In genomic region chr15:52657338-52657737, GRCh38 we compare ENCODE assay signal across 13 cellular contexts. TPM values are rescaled to one million over a fixed set of nuclear protein-coding genes. Genes with fewer than 3 reads are reported as not detected.
A peak's percentile ranks its signal among the peaks of the same experiment; 100 is the strongest.
DNase-seq lines count a peak whose midpoint lies in the region; ATAC-seq and TF ChIP-seq lines count a peak whose summit lies in the region.
"Had no signal": no experiment of that assay in that cellular context is flagged by ENCODE, and none has a peak within 500 bp of the region (broad histone marks: within the 10 kb centered on the region; RNA-seq: fewer than 3 reads in every experiment).

No MANE protein-coding gene starts in this region.

- H3K4me1 ChIP-seq in tibial artery = peaks cover 0 to 62% (median 28%) of the 10 kb centered on the region in 4 donors
- H3K4me1 ChIP-seq in hepatocyte (ENCODE audit: insufficient read depth) = peaks cover 9% of the 10 kb centered on the region

- H3K9me2 ChIP-seq in hepatocyte (replicated peaks; ENCODE audit: insufficient read depth) = no peaks in the 10 kb centered on the region

- no peaks in the 10 kb centered on the region for H3K9me3 Mint-ChIP-seq in HFFc6
- no peaks in the 10 kb centered on the region for H3K9me3 Mint-ChIP-seq in natural killer cell treated with Interleukin-12 subunit alpha and Interleukin-12 subunit beta and Interleukin-15 and Interleukin-18, amount 100 ng/mL, for 72 hours
- H3K9me3 Mint-ChIP-seq: activated naive CD8-positive, alpha-beta T cell treated with anti-CD3 and anti-CD28 coated beads, Interleukin-2, amount 10 ng/mL, durations not matched to agents 7 days and 5 days; GM23338 had no signal

- H3K27me3 ChIP-seq in tibial artery (no peaks in the 10 kb centered on the region), hepatocyte (no peaks in the 10 kb centered on the region)

- no peak overlapping the region for H2AFZ ChIP-seq in hepatocyte
- H2AFZ ChIP-seq: GM23338 had no signal

- peak overlapping the region; percentile 76 for H3K27ac Mint-ChIP-seq in HFFc6
- no peak overlapping the region for H3K27ac Mint-ChIP-seq in natural killer cell treated with Interleukin-12 subunit alpha and Interleukin-12 subunit beta and Interleukin-15 and Interleukin-18, amount 100 ng/mL, for 72 hours
- H3K27ac Mint-ChIP-seq: activated naive CD8-positive, alpha-beta T cell treated with anti-CD3 and anti-CD28 coated beads, Interleukin-2, amount 10 ng/mL, durations not matched to agents 7 days and 5 days; GM23338 had no signal

- H3K4me3 ChIP-seq in cardiac fibroblast (replicated peaks in 1 of 2; ENCODE audit: low read depth in 2 of 2, low read length in 2 of 2) (no peak overlapping the region), tibial artery (no peak overlapping the region), hepatocyte (no peak overlapping the region)
- H3K4me3 ChIP-seq: GM23338 had no signal

- 69% methylated on average over 1 of the region's 1 CpG for WGBS in hepatocyte (ENCODE audit: low lambda C conversion rate, missing lambda C conversion rate)

- H4K20me1 ChIP-seq in hepatocyte (ENCODE audit: insufficient read depth, poor library complexity, severe bottlenecking) = no peaks in the 10 kb centered on the region

- ATAC-seq in GM19351 (IDR thresholded peaks at IDR 0.05; ENCODE audit: unreplicated experiment) = no peak
- no peak for ATAC-seq in natural killer cell treated with Interleukin-12 subunit alpha and Interleukin-12 subunit beta and Interleukin-15 and Interleukin-18, amount 100 ng/mL, for 72 hours
- ATAC-seq: GM23338; stimulated activated naive CD8-positive, alpha-beta T cell treated with anti-CD3 and anti-CD28 coated beads, Interleukin-15, Interleukin-2, amounts not matched to agents 100 U/mL and 50 U/mL, for 24 hours had no signal

- H3K36me3 ChIP-seq in tibial artery (peaks cover 5 to 24% (median 7%) of the 10 kb centered on the region in 3 donors), hepatocyte (replicated peaks; ENCODE audit: insufficient read depth, low read depth) (no peaks in the 10 kb centered on the region)

- no peak overlapping the region for H3K4me3 Mint-ChIP-seq in HFFc6
- no peak overlapping the region for H3K4me3 Mint-ChIP-seq in natural killer cell treated with Interleukin-12 subunit alpha and Interleukin-12 subunit beta and Interleukin-15 and Interleukin-18, amount 100 ng/mL, for 72 hours
- H3K4me3 Mint-ChIP-seq: activated naive CD8-positive, alpha-beta T cell treated with anti-CD3 and anti-CD28 coated beads, Interleukin-2, amount 10 ng/mL, durations not matched to agents 7 days and 5 days; GM23338 had no signal

- H3K9me3 ChIP-seq in tibial artery = no peaks in the 10 kb centered on the region
- no peaks in the 10 kb centered on the region for H3K9me3 ChIP-seq in hepatocyte (ENCODE audit: low read depth)

- no peak overlapping the region for H3K4me2 ChIP-seq in hepatocyte
- H3K4me2 ChIP-seq: GM23338 had no signal

- H3K27me3 Mint-ChIP-seq in HFFc6 (ENCODE audit: insufficient read depth) = no peaks in the 10 kb centered on the region
- H3K27me3 Mint-ChIP-seq in natural killer cell treated with Interleukin-12 subunit alpha and Interleukin-12 subunit beta and Interleukin-15 and Interleukin-18, amount 100 ng/mL, for 72 hours = no peaks in the 10 kb centered on the region
- H3K27me3 Mint-ChIP-seq: activated naive CD8-positive, alpha-beta T cell treated with anti-CD3 and anti-CD28 coated beads, Interleukin-2, amount 10 ng/mL, durations not matched to agents 7 days and 5 days had no signal

- TF ChIP-seq CTCF in HFFc6 (IDR thresholded peaks at IDR 0.05) = no peak
- TF ChIP-seq CTCF in cardiac fibroblast (IDR thresholded peaks at IDR 0.05; ENCODE audit: low read depth, low read length) = no peak
- no peak for TF ChIP-seq CTCF in tibial artery (IDR thresholded peaks at IDR 0.05)
- no peak for TF ChIP-seq CTCF in hepatocyte (IDR thresholded peaks at IDR 0.05; ENCODE audit: poor library complexity)

- peaks cover 62% of the 10 kb centered on the region for H3K4me1 Mint-ChIP-seq in HFFc6 (ENCODE audit: low read depth)
- peaks cover 17 to 23% of the 10 kb centered on the region in 2 donors for H3K4me1 Mint-ChIP-seq in natural killer cell treated with Interleukin-12 subunit alpha and Interleukin-12 subunit beta and Interleukin-15 and Interleukin-18, amount 100 ng/mL, for 72 hours (ENCODE audit: low read depth in 2 of 2)

- H3K27ac ChIP-seq in tibial artery (peak overlapping the region; percentile 67 to 68), hepatocyte (no peak overlapping the region)

- intact Hi-C loops in tibial artery (cut with DNase I; ENCODE audit: low total_unique reads) (no loop called here), head of caudate nucleus (cut with DNase I) (no loop called here)

- peaks cover 13% of the 10 kb centered on the region for H3K79me2 ChIP-seq in hepatocyte

- DNase-seq in HFFc6 = peak; percentile 89
- DNase-seq in cardiac fibroblast (ENCODE audit: low read depth in 2 of 2) = peak; percentile 69 to 92
- DNase-seq in hepatic stellate cell (ENCODE audit: low spot score) = peak; percentile 40
- DNase-seq in tibial artery = no peak
- no peak for DNase-seq in natural killer cell treated with Interleukin-12 subunit alpha and Interleukin-12 subunit beta and Interleukin-15 and Interleukin-18, amount 100 ng/mL, for 72 hours (ENCODE audit: low spot score)
- no peak for DNase-seq in head of caudate nucleus
- DNase-seq in hepatocyte (ENCODE audit: low spot score) = no peak
- DNase-seq: activated naive CD8-positive, alpha-beta T cell treated with anti-CD3 and anti-CD28 coated beads, Interleukin-2, amount 10 ng/mL, durations not matched to agents 7 days and 5 days; DND-41; stimulated activated CD4-positive, alpha-beta T cell treated with anti-CD3 and anti-CD28 coated beads, Interleukin-12 subunit alpha, Interleukin-12 subunit beta, amount 100 ng/mL, for 4 hours; stimulated activated naive CD8-positive, alpha-beta T cell treated with anti-CD3 and anti-CD28 coated beads, Interleukin-15, Interleukin-2, amounts not matched to agents 100 U/mL and 50 U/mL, for 24 hours had no signal

- H3K36me3 Mint-ChIP-seq in HFFc6 (ENCODE audit: low read depth) = peaks cover 39% of the 10 kb centered on the region
- H3K36me3 Mint-ChIP-seq in natural killer cell treated with Interleukin-12 subunit alpha and Interleukin-12 subunit beta and Interleukin-15 and Interleukin-18, amount 100 ng/mL, for 72 hours = peaks cover 13% of the 10 kb centered on the region

RNA-seq across cellular contexts. Expression of gene ATOSA, which starts 21.9 kb away (rescaled TPM):
- total RNA-seq in HFFc6 (2021; fragmentation: NEBNext Ultra II Directional; extraction: Animal tissue kit (Norgen Biotek cat#: 25700)) = 10 to 100 TPM; 17.3 to 28.2 (median 22.0) TPM
- 10 to 100 TPM; 34.1 to 42.0 TPM for total RNA-seq in natural killer cell treated with Interleukin-12 subunit alpha and Interleukin-12 subunit beta and Interleukin-15 and Interleukin-18, amount 100 ng/mL, for 72 hours
- total RNA-seq in hepatocyte = 26.0 and 31.1 TPM in 2 replicates
- polyA plus RNA-seq in hepatocyte = 6.8 and 9.9 TPM in 2 replicates

Comparison
In these comparisons a context has a peak if more than half of its experiments do, and no peak if none do; other contexts are left out.
1. DNase-seq: peak in HFFc6 (single experiment), cardiac fibroblast (2 of 2) and hepatic stellate cell (single experiment); none in tibial artery (0 of 2), natural killer cell treated with Interleukin-12 subunit alpha and Interleukin-12 subunit beta and Interleukin-15 and Interleukin-18, amount 100 ng/mL, for 72 hours (single experiment), head of caudate nucleus (0 of 42) and hepatocyte (single experiment).